In genomic region chr22:46587492-46588278, GRCh38 we compare ENCODE assay signal across 1 cellular context.
TF ChIP-seq lines count a peak whose summit lies in the region.

No MANE protein-coding gene starts in this region.

TF ChIP-seq in HepG2, 621 proteins besides CTCF, POLR2A, EP300 and RAD21:
- TF ChIP-seq ZNF891 (CRISPR knock-in tag; IDR thresholded peaks at IDR 0.05) (no peak), THAP7 (CRISPR knock-in tag; IDR thresholded peaks at IDR 0.05) (no peak), ZFP41 (CRISPR knock-in tag; IDR thresholded peaks at IDR 0.05; ENCODE audit: borderline replicate concordance) (no peak), ZNF496 (CRISPR knock-in tag; IDR thresholded peaks at IDR 0.05; ENCODE audit: insufficient replicate concordance) (no peak), ZNF143 (CRISPR knock-in tag; IDR thresholded peaks at IDR 0.05) (no peak), CERS6 (CRISPR knock-in tag; IDR thresholded peaks at IDR 0.05) (no peak), TARDBP (CRISPR knock-in tag; IDR thresholded peaks at IDR 0.05) (no peak), ZNF121 (CRISPR knock-in tag; IDR thresholded peaks at IDR 0.05) (no peak), ZBTB4 (CRISPR knock-in tag; IDR thresholded peaks at IDR 0.05; ENCODE audit: borderline replicate concordance) (no peak), POLR2G (IDR thresholded peaks at IDR 0.05; ENCODE audit: low read depth, low read length) (no peak), NPAS2 (CRISPR knock-in tag; IDR thresholded peaks at IDR 0.05; ENCODE audit: borderline replicate concordance) (no peak), ZNF17 (CRISPR knock-in tag; IDR thresholded peaks at IDR 0.05) (no peak)
- TF ChIP-seq, protein P1, sequence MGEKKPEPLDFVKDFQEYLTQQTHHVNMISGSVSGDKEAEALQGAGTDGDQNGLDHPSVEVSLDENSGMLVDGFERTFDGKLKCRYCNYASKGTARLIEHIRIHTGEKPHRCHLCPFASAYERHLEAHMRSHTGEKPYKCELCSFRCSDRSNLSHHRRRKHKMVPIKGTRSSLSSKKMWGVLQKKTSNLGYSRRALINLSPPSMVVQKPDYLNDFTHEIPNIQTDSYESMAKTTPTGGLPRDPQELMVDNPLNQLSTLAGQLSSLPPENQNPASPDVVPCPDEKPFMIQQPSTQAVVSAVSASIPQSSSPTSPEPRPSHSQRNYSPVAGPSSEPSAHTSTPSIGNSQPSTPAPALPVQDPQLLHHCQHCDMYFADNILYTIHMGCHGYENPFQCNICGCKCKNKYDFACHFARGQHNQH (CRISPR knock-in tag; IDR thresholded peaks at IDR 0.05) = no peak
- TF ChIP-seq, protein P2, sequence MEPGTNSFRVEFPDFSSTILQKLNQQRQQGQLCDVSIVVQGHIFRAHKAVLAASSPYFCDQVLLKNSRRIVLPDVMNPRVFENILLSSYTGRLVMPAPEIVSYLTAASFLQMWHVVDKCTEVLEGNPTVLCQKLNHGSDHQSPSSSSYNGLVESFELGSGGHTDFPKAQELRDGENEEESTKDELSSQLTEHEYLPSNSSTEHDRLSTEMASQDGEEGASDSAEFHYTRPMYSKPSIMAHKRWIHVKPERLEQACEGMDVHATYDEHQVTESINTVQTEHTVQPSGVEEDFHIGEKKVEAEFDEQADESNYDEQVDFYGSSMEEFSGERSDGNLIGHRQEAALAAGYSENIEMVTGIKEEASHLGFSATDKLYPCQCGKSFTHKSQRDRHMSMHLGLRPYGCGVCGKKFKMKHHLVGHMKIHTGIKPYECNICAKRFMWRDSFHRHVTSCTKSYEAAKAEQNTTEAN (CRISPR knock-in tag; conservative IDR thresholded peaks at IDR 0.05) = no peak
